8 cellular contexts compared by ENCODE assay signal in genomic region chr5:134904621-134905245, GRCh38. TPM values are rescaled to one million over a fixed set of nuclear protein-coding genes. Genes with fewer than 3 reads are reported as not detected.
A peak's percentile ranks its signal among the peaks of the same experiment; 100 is the strongest.
DNase-seq lines count a peak whose midpoint lies in the region; TF ChIP-seq lines count a peak whose summit lies in the region.

TSS of gene PCBD2 (plus strand) at chr5:134905131. CDS start at chr5:134905140, 9 bp downstream.

- H3K4me3 Mint-ChIP-seq in HFFc6, result peak within 1 kb of the TSS; percentile 98

- peaks cover 9% of the 10 kb centered on the region for H3K36me3 Mint-ChIP-seq in HFFc6 (ENCODE audit: low read depth)

- no peaks in the 10 kb centered on the region; the same call in 1 of the 2 replicates for H3K27me3 Mint-ChIP-seq in HFFc6 (ENCODE audit: insufficient read depth)

- TF ChIP-seq POLR2A in suprapubic skin (IDR thresholded peaks at IDR 0.05), result peak in 1 of 2 donors; percentile 38

- in situ Hi-C loops in SK-MEL-5 (cut with HindIII; ENCODE audit: low pct_unique_long_range_greater_than_20kb, low sequenced_read_pairs), result no loop called here

- H3K27ac Mint-ChIP-seq in HFFc6, result peak within 1 kb of the TSS; percentile 96

- H3K4me3 ChIP-seq in suprapubic skin, result peak within 1 kb of the TSS; percentile 89

- WGBS in suprapubic skin, result 0% methylated on average over 5 of the region's 83 CpGs

- TF ChIP-seq CTCF in GM10266 (IDR thresholded peaks at IDR 0.05; ENCODE audit: control insufficient read depth, insufficient read depth, low read depth, missing control alignments) (peak; percentile 98), HFFc6 (IDR thresholded peaks at IDR 0.05) (peak; percentile 93), suprapubic skin (IDR thresholded peaks at IDR 0.05) (peak; percentile 90 to 96)

- H3K4me1 ChIP-seq in suprapubic skin, result peaks cover 10% of the 10 kb centered on the region

- peaks cover 14% of the 10 kb centered on the region for H3K36me3 ChIP-seq in suprapubic skin

- no peaks in the 10 kb centered on the region for H3K9me3 Mint-ChIP-seq in HFFc6

- no peaks in the 10 kb centered on the region for H3K9me3 ChIP-seq in suprapubic skin

- no peak for TF ChIP-seq EP300 in suprapubic skin (IDR thresholded peaks at IDR 0.05)

- H3K27me3 ChIP-seq in suprapubic skin, result no peaks in the 10 kb centered on the region

- DNase-seq in GM10266 (ENCODE audit: extremely low spot score) (peak; percentile 88), HFFc6 (peak; percentile 85), NAMALWA (ENCODE audit: low spot score) (peak; percentile 95), SK-MEL-5 (ENCODE audit: low read depth, low spot score) (peak; percentile 90), germinal center (ENCODE audit: low spot score) (peak; percentile 89), nucleus accumbens (lab: John Stamatoyannopoulos, UW) (peak in 55 of 56 donors; percentile 22 to 92 (median 79)), suprapubic skin (ENCODE audit: low spot score in 2 of 2) (peak; percentile 93 to 94)
- peak; percentile 93 for DNase-seq in activated naive CD4-positive, alpha-beta T cell treated with Interleukin-2 at 50 U/mL for 16 hours

- H3K27ac ChIP-seq in suprapubic skin, result peak within 1 kb of the TSS; percentile 99

- H3K4me1 Mint-ChIP-seq in HFFc6 (ENCODE audit: low read depth), result peaks cover 22% of the 10 kb centered on the region

RNA-seq across cellular contexts. Expression of gene PCBD2, which starts in this region (rescaled TPM):
- total RNA-seq in HFFc6 (2021; fragmentation: NEBNext Ultra II Directional; extraction: Animal tissue kit (Norgen Biotek cat#: 25700)), result 10 to 100 TPM in 3 of 6 experiments, 1 to 10 TPM in 3; 8.6 to 11.4 (median 10.0) TPM
- 5.6 and 6.7 TPM in 2 replicates for total RNA-seq in SK-MEL-5 (2014; rRNA removed; shearing (Covaris generic))
- polyA plus RNA-seq in SK-MEL-5 (2015; cell fraction: cytosol; rRNA removed), result 5.4 and 6.2 TPM in 2 replicates
- polyA plus RNA-seq in SK-MEL-5 (2015; cell fraction: nucleus; rRNA removed), result 3.7 and 5.1 TPM in 2 replicates
- 10 to 100 TPM in 1 of 4 donors, 1 to 10 TPM in 3; 8.2 to 13.4 (median 9.1) TPM for total RNA-seq in suprapubic skin

Comparison
In these comparisons a context has a peak if more than half of its experiments do, and no peak if none do; other contexts are left out.
1. Peak in every context shown above with its lines: DNase-seq, H3K4me3 ChIP-seq and H3K27ac ChIP-seq.